ENCODE assay signal across 16 cellular contexts in genomic region chr20:62908971-62909791, GRCh38. TPM values are rescaled to one million over a fixed set of nuclear protein-coding genes. Genes with fewer than 3 reads are reported as not detected.
DNase-seq lines count a peak whose midpoint lies in the region; ATAC-seq and TF ChIP-seq lines count a peak whose summit lies in the region.
"Had no signal": no experiment of that assay in that cellular context is flagged by ENCODE, and none has a peak within 500 bp of the region (broad histone marks: within the 10 kb centered on the region; RNA-seq: fewer than 3 reads in every experiment).

No MANE protein-coding gene starts in this region.

- peaks cover 74% of the 10 kb centered on the region for H3K36me3 Mint-ChIP-seq in activated CD4-positive, alpha-beta T cell treated with anti-CD3 and anti-CD28 coated beads for 36 hours (ENCODE audit: low read depth)

- no peak for DNase-seq in activated CD4-positive, alpha-beta T cell treated with anti-CD3 and anti-CD28 coated beads for 36 hours
- DNase-seq in activated CD4-positive, alpha-beta T cell treated with anti-CD3 and anti-CD28 coated beads for 1 hour = no peak
- DNase-seq in NCI-H1105 treated with DMSO at 0.1 percent for 48 hours (lab: John Stamatoyannopoulos, UW) (peak; percentile 52), NCI-H748 (lab: John Stamatoyannopoulos, UW; ENCODE audit: unreplicated experiment) (peak; percentile 96), left lung (no peak), activated gamma-delta T cell treated with Interleukin-2 at 50 U/mL for 16 hours (no peak), NCI-H1694 treated with DMSO at 0.1 percent for 48 hours (lab: John Stamatoyannopoulos, UW) (no peak)
- DNase-seq: activated effector memory CD4-positive, alpha-beta T cell treated with anti-CD3 and anti-CD28 coated beads, Interleukin-2, amount 50 U/mL, for 16 hours; KBM-7; NCI-H1436; SK-N-SH had no signal

- POLR2A ChIA-PET in activated CD4-positive, alpha-beta T cell treated with anti-CD3 and anti-CD28 coated beads for 36 hours (lab: Charles Lee) = no interaction called here

- no peaks in the 10 kb centered on the region for H3K27me3 Mint-ChIP-seq in activated CD4-positive, alpha-beta T cell treated with anti-CD3 and anti-CD28 coated beads for 36 hours

- ATAC-seq in activated CD4-positive, alpha-beta T cell treated with anti-CD3 and anti-CD28 coated beads for 36 hours = no peak
- ATAC-seq in left lung (peak; percentile 60), GM21576 (IDR thresholded peaks at IDR 0.05; ENCODE audit: unreplicated experiment) (no peak)
- ATAC-seq: A549 had no signal

- TF ChIP-seq CTCF in left lung (IDR thresholded peaks at IDR 0.05) = no peak

- peak overlapping the region; percentile 29 for H3K27ac Mint-ChIP-seq in activated CD4-positive, alpha-beta T cell treated with anti-CD3 and anti-CD28 coated beads for 36 hours
- H3K27ac Mint-ChIP-seq: nephron had no signal

- CTCF ChIA-PET in activated CD4-positive, alpha-beta T cell treated with anti-CD3 and anti-CD28 coated beads for 36 hours (lab: Charles Lee) = interaction anchor here (0.6 to 3.3 kb wide), 6 partner anchors 9 to 45 kb away, joined by 3 to 60 read pairs (median 4); partner anchors contain the start of gene DIDO1

- no peaks in the 10 kb centered on the region for H3K27me3 ChIP-seq in left lung

- peaks cover 13% of the 10 kb centered on the region for H3K4me1 Mint-ChIP-seq in activated CD4-positive, alpha-beta T cell treated with anti-CD3 and anti-CD28 coated beads for 36 hours

- H3K36me3 ChIP-seq in left lung = peaks cover 20 to 97% of the 10 kb centered on the region in 2 donors

- no peak overlapping the region for H3K4me3 Mint-ChIP-seq in activated CD4-positive, alpha-beta T cell treated with anti-CD3 and anti-CD28 coated beads for 36 hours
- H3K4me3 Mint-ChIP-seq: nephron had no signal

- H3K4me1 ChIP-seq in left lung = peaks cover 0 to 6% of the 10 kb centered on the region in 2 donors
- H3K4me1 ChIP-seq: A549 had no signal

- intact Hi-C loops in activated CD4-positive, alpha-beta T cell treated with anti-CD3 and anti-CD28 coated beads for 36 hours (cut with DNase I, micrococcal nuclease) = no loop called here
- intact Hi-C loops in left lung (cut with DNase I) = no loop called here

- no peak overlapping the region for H3K4me3 ChIP-seq in left lung
- H3K4me3 ChIP-seq: A549, thoracic aorta had no signal

- no peaks in the 10 kb centered on the region for H3K9me3 ChIP-seq in left lung
- H3K9me3 ChIP-seq: A549, SK-N-SH, thoracic aorta had no signal

- H3K9me3 Mint-ChIP-seq in activated CD4-positive, alpha-beta T cell treated with anti-CD3 and anti-CD28 coated beads for 36 hours (ENCODE audit: low read depth) = no peaks in the 10 kb centered on the region
- H3K9me3 Mint-ChIP-seq: nephron had no signal

- H3K27ac ChIP-seq in left lung = no peak overlapping the region
- H3K27ac ChIP-seq: A549, HL-60, thoracic aorta had no signal

RNA-seq across cellular contexts. Expression of gene DIDO1, which starts 17.1 kb away (rescaled TPM):
- total RNA-seq in activated CD4-positive, alpha-beta T cell treated with anti-CD3 and anti-CD28 coated beads for 36 hours = 10 to 100 TPM; 43.7 to 49.7 TPM
- total RNA-seq in left lung = 10 to 100 TPM; 38.1 to 45.7 TPM

RNA-seq across cellular contexts. Expression of gene GID8, which starts 28.8 kb away (rescaled TPM):
- 10 to 100 TPM; 30.7 to 39.9 TPM for total RNA-seq in activated CD4-positive, alpha-beta T cell treated with anti-CD3 and anti-CD28 coated beads for 36 hours
- total RNA-seq in left lung = 10 to 100 TPM; 24.5 to 25.4 TPM

RNA-seq across cellular contexts. Expression of gene SLC17A9, which starts 43.3 kb away (rescaled TPM):
- total RNA-seq in activated CD4-positive, alpha-beta T cell treated with anti-CD3 and anti-CD28 coated beads for 36 hours = 10 to 100 TPM; 16.2 to 16.5 TPM
- total RNA-seq in left lung = 10 to 100 TPM; 16.1 to 18.1 TPM

RNA-seq across cellular contexts. Expression of gene TCFL5, which starts 47.6 kb away (rescaled TPM):
- total RNA-seq in activated CD4-positive, alpha-beta T cell treated with anti-CD3 and anti-CD28 coated beads for 36 hours = 1 to 10 TPM; 5.2 to 6.6 TPM
- 1 to 10 TPM; 7.4 to 8.5 TPM for total RNA-seq in left lung

Comparison
In these comparisons a context has a peak if more than half of its experiments do, and no peak if none do; other contexts are left out.
1. DNase-seq: peak in NCI-H1105 treated with DMSO at 0.1 percent for 48 hours (single experiment) and NCI-H748 (single experiment); none in activated CD4-positive, alpha-beta T cell treated with anti-CD3 and anti-CD28 coated beads for 36 hours (single experiment), activated CD4-positive, alpha-beta T cell treated with anti-CD3 and anti-CD28 coated beads for 1 hour (single experiment), left lung (0 of 2), activated gamma-delta T cell treated with Interleukin-2 at 50 U/mL for 16 hours (single experiment) and NCI-H1694 treated with DMSO at 0.1 percent for 48 hours (single experiment).